Comparison of ENCODE assay signal across 12 cellular contexts in the genomic region with DNA sequence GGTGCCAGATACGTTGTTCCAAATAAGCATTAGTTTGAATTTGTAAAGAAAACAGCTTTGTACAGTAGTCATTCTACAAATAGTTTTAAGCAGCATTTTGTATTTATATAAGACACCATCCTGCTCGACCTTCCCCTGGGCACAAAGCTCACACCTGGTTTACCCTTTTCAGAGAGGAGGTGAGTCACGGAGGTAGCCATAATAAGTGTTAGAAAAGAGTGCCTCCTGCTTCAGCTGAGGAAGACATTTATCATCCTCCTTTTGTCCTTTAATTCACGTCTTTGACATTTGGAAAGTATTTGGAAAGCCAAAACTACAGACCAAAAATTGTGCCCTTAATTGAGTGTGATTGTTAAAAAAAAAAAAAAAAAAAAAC. TPM values are rescaled to one million over a fixed set of nuclear protein-coding genes. Genes with fewer than 3 reads are reported as not detected.
DNase-seq lines count a peak whose midpoint lies in the region; ATAC-seq, FAIRE-seq and TF ChIP-seq lines count a peak whose summit lies in the region.
"Had no signal": no experiment of that assay in that cellular context is flagged by ENCODE, and none has a peak within 500 bp of the region (broad histone marks: within the 10 kb centered on the region; RNA-seq: fewer than 3 reads in every experiment).

No MANE protein-coding gene starts in this region.

- no peak for TF ChIP-seq RAD21 in SK-N-SH (IDR thresholded peaks at IDR 0.05; ENCODE audit: low read length)

- H3K4me2 ChIP-seq in SK-N-SH: peak overlapping the region; percentile 71; the same call in 1 of the 2 replicates

- intact Hi-C loops in heart left ventricle (cut with DNase I): no loop called here
- intact Hi-C loops in left ventricle myocardium superior (cut with micrococcal nuclease): no loop called here

- peaks cover 21% of the 10 kb centered on the region for H3F3A ChIP-seq in SK-N-SH (replicated peaks; ENCODE audit: insufficient read depth)

- H3K4me1 Mint-ChIP-seq in type B pancreatic cell (ENCODE audit: unreplicated experiment): peaks cover 49% of the 10 kb centered on the region

- H4K20me1 ChIP-seq in SK-N-SH (ENCODE audit: insufficient read depth): peaks cover 90% of the 10 kb centered on the region

- WGBS in heart left ventricle, 4 donors: 48 to 67% (median 54%) methylated on average over 4 of the region's 4 CpGs
- WGBS in SK-N-SH (ENCODE audit: low lambda C conversion rate): 68% methylated on average over 4 of the region's 4 CpGs

- H3K4me1 ChIP-seq in heart left ventricle: peaks cover 6 to 86% (median 57%) of the 10 kb centered on the region in 12 donors
- H3K4me1 ChIP-seq in SK-N-SH (ENCODE audit: control insufficient read depth in 1 of 2, insufficient read depth in 2 of 2, low read depth in 1 of 2, low read length in 1 of 2): peaks cover 24 to 35% of the 10 kb centered on the region in 2 experiments
- peaks cover 49% of the 10 kb centered on the region for H3K4me1 ChIP-seq in iPS-15b (ENCODE audit: control insufficient read depth, insufficient read depth, low read length)

- H2AFZ ChIP-seq in SK-N-SH (ENCODE audit: low read depth): no peak overlapping the region

- ATAC-seq in heart left ventricle: no peak
- no peak for ATAC-seq in left ventricle myocardium superior
- ATAC-seq: natural killer cell treated with Interleukin-12 subunit alpha and Interleukin-12 subunit beta and Interleukin-15 and Interleukin-18, amount 100 ng/mL, for 72 hours had no signal

- POLR2A ChIA-PET in SK-N-SH (lab: Yijun Ruan, JAX): no interaction called here

- H3K4me3 Mint-ChIP-seq in type B pancreatic cell: peak overlapping the region; percentile 14
- H3K4me3 Mint-ChIP-seq: natural killer cell treated with Interleukin-12 subunit alpha and Interleukin-12 subunit beta and Interleukin-15 and Interleukin-18, amount 100 ng/mL, for 72 hours had no signal

- no peaks in the 10 kb centered on the region for H3K9me3 ChIP-seq in heart left ventricle
- no peaks in the 10 kb centered on the region for H3K9me3 ChIP-seq in SK-N-SH
- H3K9me3 ChIP-seq in iPS-15b (ENCODE audit: control insufficient read depth, insufficient read depth, low read length): no peaks in the 10 kb centered on the region
- H3K9me3 ChIP-seq: thyroid gland had no signal

- no peak for TF ChIP-seq CTCF in heart left ventricle (IDR thresholded peaks at IDR 0.05)
- TF ChIP-seq CTCF in SK-N-SH (IDR thresholded peaks at IDR 0.05): no peak
- no peak for TF ChIP-seq CTCF in type B pancreatic cell (conservative IDR thresholded peaks at IDR 0.05)

- H3K9me2 ChIP-seq in SK-N-SH: no peaks in the 10 kb centered on the region

- H3K27me3 ChIP-seq in heart left ventricle: no peaks in the 10 kb centered on the region
- no peaks in the 10 kb centered on the region for H3K27me3 ChIP-seq in SK-N-SH (ENCODE audit: insufficient read depth)
- H3K27me3 ChIP-seq in iPS-15b (ENCODE audit: control insufficient read depth, insufficient read depth, low read length): no peaks in the 10 kb centered on the region
- H3K27me3 ChIP-seq: thyroid gland had no signal

- H3K27ac Mint-ChIP-seq in type B pancreatic cell: peak overlapping the region; percentile 81

- no peak for TF ChIP-seq POLR2A in heart left ventricle (IDR thresholded peaks at IDR 0.05)
- no peak for TF ChIP-seq POLR2A in GM12891 (IDR thresholded peaks at IDR 0.05; ENCODE audit: low read depth, low read length)

- no peak for FAIRE-seq in GM12891 (lab: Jason Lieb, UNC)

- peaks cover 0 to 11% (median 0%) of the 10 kb centered on the region in 9 donors for H3K36me3 ChIP-seq in heart left ventricle
- H3K36me3 ChIP-seq in SK-N-SH (replicated peaks in 1 of 2; ENCODE audit: control insufficient read depth in 1 of 2, insufficient read depth in 2 of 2, low read length in 1 of 2): peaks cover 5 to 8% of the 10 kb centered on the region in 2 experiments
- H3K36me3 ChIP-seq in iPS-15b (ENCODE audit: control insufficient read depth, insufficient read depth, low read length): peaks cover 5% of the 10 kb centered on the region
- H3K36me3 ChIP-seq: thyroid gland had no signal

- peaks cover 20% of the 10 kb centered on the region for H3K36me3 Mint-ChIP-seq in type B pancreatic cell

- CTCF ChIA-PET in SK-N-SH (lab: Yijun Ruan, JAX): interaction anchor here (1.0 to 1.4 kb wide), 3 partner anchors 9 to 366 kb away, joined by 3 to 6 read pairs (median 5); no protein-coding TSS in a partner anchor

- no peaks in the 10 kb centered on the region for H3K27me3 Mint-ChIP-seq in type B pancreatic cell
- H3K27me3 Mint-ChIP-seq: natural killer cell treated with Interleukin-12 subunit alpha and Interleukin-12 subunit beta and Interleukin-15 and Interleukin-18, amount 100 ng/mL, for 72 hours had no signal

- peak overlapping the region in 9 of 12 donors; percentile 12 to 79 (median 53) for H3K27ac ChIP-seq in heart left ventricle
- H3K27ac ChIP-seq in SK-N-SH (ENCODE audit: low read depth in 2 of 2, low read length in 1 of 2): peak overlapping the region; percentile 84 to 86
- H3K27ac ChIP-seq: thyroid gland had no signal

- H3K9me3 Mint-ChIP-seq in type B pancreatic cell: peaks cover 5% of the 10 kb centered on the region
- H3K9me3 Mint-ChIP-seq: natural killer cell treated with Interleukin-12 subunit alpha and Interleukin-12 subunit beta and Interleukin-15 and Interleukin-18, amount 100 ng/mL, for 72 hours had no signal

- DNase-seq in heart left ventricle: no peak
- no peak for DNase-seq in left ventricle myocardium superior
- no peak for DNase-seq in SK-N-SH
- no peak for DNase-seq in type B pancreatic cell (ENCODE audit: extremely low spot score, unreplicated experiment)
- no peak for DNase-seq in GM12891 (ENCODE audit: insufficient read length, low spot score)
- no peak for DNase-seq in amygdala (lab: John Stamatoyannopoulos, UW)
- DNase-seq in stimulated activated CD4-positive, alpha-beta T cell treated with anti-CD3 and anti-CD28 coated beads, Interleukin-12 subunit alpha, Interleukin-12 subunit beta, amount 100 ng/mL, for 4 hours: no peak
- DNase-seq: activated gamma-delta T cell, cortex of kidney, thyroid gland had no signal

- peaks cover 98% of the 10 kb centered on the region for H3K79me2 ChIP-seq in SK-N-SH (ENCODE audit: insufficient read depth)

- TF ChIP-seq EP300 in SK-N-SH (IDR thresholded peaks at IDR 0.05; ENCODE audit: borderline replicate concordance in 1 of 2, low read depth in 1 of 2, low read length in 1 of 2): no peak

- H3K4me3 ChIP-seq in heart left ventricle (no peak overlapping the region), SK-N-SH (ENCODE audit: low read depth in 2 of 2, low read length in 1 of 2) (0 out of 4 replicates have a peak overlapping the region, but pooled peaks of 1 of the 2 experiments have one; percentile 6), iPS-15b (ENCODE audit: low read depth, low read length) (peak overlapping the region; percentile 8)
- H3K4me3 ChIP-seq: thyroid gland had no signal

- H3K9ac ChIP-seq in SK-N-SH: peak overlapping the region; percentile 14; the same call in 1 of the 2 replicates
- H3K9ac ChIP-seq in iPS-15b (ENCODE audit: low read depth, low read length): no peak overlapping the region

TF ChIP-seq in SK-N-SH, 30 proteins besides CTCF, POLR2A, EP300 and RAD21 (continues in another document):
- TF ChIP-seq YY1 (IDR thresholded peaks at IDR 0.05; ENCODE audit: low read depth) (no peak), FOXJ3 (CRISPR knock-in tag; IDR thresholded peaks at IDR 0.05) (no peak)

TF ChIP-seq in GM12891, 5 proteins besides CTCF, POLR2A, EP300 and RAD21:
- TF ChIP-seq SPI1 (IDR thresholded peaks at IDR 0.05; ENCODE audit: low read depth, low read length): no peak
- TF ChIP-seq POLR2AphosphoS5 (IDR thresholded peaks at IDR 0.05; ENCODE audit: low read depth, low read length): no peak
- no peak for TF ChIP-seq TAF1 (IDR thresholded peaks at IDR 0.05; ENCODE audit: low read depth, low read length)
- no peak for TF ChIP-seq POU2F2 (IDR thresholded peaks at IDR 0.05; ENCODE audit: low read depth, low read length)
- TF ChIP-seq PAX5 (IDR thresholded peaks at IDR 0.05; ENCODE audit: insufficient read depth, low read length, severe bottlenecking): no peak

RNA-seq across cellular contexts. Expression of gene RAB12, which starts 6.8 kb away (rescaled TPM):
- total RNA-seq in heart left ventricle (100 to 1,000 TPM in 5 of 9 donors, 10 to 100 TPM in 4; 66.5 to 123 (median 100) TPM), left ventricle myocardium superior (127 TPM), type B pancreatic cell (ENCODE audit: low replicate concordance) (25.2 and 28.9 TPM in 2 replicates)
- polyA plus RNA-seq in heart left ventricle (10 to 100 TPM; 51.5 to 62.9 TPM), SK-N-SH (2012; rRNA removed) (10.9 and 11.0 TPM in 2 replicates)
- 17.5 and 23.5 TPM in 2 replicates for polyA plus RNA-seq in SK-N-SH (2012; cell fraction: cytosol; rRNA removed)
- 8.4 and 16.4 TPM in 2 replicates for polyA plus RNA-seq in SK-N-SH (2012; cell fraction: nucleus; rRNA removed)
- polyA plus RNA-seq in GM12891 (2012; ENCODE audit: low read depth, missing spikeins): 8.6 TPM
